1 cellular context compared by ENCODE assay signal in the genomic region with DNA sequence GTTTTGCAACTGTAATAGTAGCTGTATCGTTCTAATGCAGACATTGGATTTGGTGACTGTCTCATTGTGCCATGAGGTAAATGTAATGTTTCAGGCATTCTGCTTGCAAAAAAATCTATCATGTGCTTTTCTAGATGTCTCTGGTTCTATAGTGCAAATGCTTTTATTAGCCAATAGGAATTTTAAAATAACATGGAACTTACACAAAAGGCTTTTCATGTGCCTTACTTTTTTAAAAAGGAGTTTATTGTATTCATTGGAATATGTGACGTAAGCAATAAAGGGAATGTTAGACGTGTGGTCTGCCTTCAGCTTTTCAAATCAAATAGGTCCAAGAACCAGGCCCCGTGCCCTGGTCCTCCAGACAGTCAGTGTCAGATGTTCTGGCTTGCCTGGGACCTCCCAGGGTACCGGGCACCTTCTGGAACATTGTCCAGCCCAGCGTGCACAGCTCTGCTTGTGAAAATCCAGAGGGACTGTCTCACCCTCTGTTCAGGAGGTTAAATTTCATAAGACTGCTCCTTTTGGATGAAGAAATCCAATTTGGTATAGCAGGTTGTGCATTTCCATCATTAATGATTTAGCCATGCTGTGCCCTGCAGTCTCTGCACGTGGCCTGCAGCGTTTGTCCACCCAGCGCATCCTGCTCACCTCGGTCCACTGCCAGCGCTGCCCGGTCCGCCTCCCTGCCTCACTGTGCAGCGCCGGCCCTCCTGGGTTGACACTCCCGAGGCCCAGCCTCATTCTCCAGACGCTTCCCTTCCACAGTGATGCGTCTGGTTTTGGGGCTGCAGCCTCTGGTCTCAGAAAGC.
TF ChIP-seq lines count a peak whose summit lies in the region.

No MANE protein-coding gene starts in this region.

TF ChIP-seq in endothelial cell of umbilical vein, 7 proteins besides CTCF, POLR2A, EP300 and RAD21:
- TF ChIP-seq POLR2AphosphoS5 (IDR thresholded peaks at IDR 0.05; ENCODE audit: insufficient read depth, low read depth, low read length) (no peak), MYC (IDR thresholded peaks at IDR 0.05; ENCODE audit: low read depth, low read length) (no peak), JUN (IDR thresholded peaks at IDR 0.05; ENCODE audit: borderline replicate concordance, insufficient read depth, insufficient read length, low read depth) (no peak), EZH2 (IDR thresholded peaks at IDR 0.05; ENCODE audit: borderline replicate concordance, low read depth, low read length, severe bottlenecking) (no peak)
- TF ChIP-seq, protein P1, sequence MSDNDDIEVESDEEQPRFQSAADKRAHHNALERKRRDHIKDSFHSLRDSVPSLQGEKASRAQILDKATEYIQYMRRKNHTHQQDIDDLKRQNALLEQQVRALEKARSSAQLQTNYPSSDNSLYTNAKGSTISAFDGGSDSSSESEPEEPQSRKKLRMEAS (IDR thresholded peaks at IDR 0.05; ENCODE audit: insufficient read depth, insufficient read length), result no peak
